Comparison of ENCODE assay signal across 2 cellular contexts in genomic region chr18:70332694-70333093, GRCh38.
TF ChIP-seq lines count a peak whose summit lies in the region.

No MANE protein-coding gene starts in this region.

TF ChIP-seq in A549, 52 proteins besides CTCF, POLR2A, EP300 and RAD21:
- peak; percentile 47 to 59 for TF ChIP-seq CEBPB (IDR thresholded peaks at IDR 0.05)
- no peak for TF ChIP-seq MAZ (IDR thresholded peaks at IDR 0.05; ENCODE audit: borderline replicate concordance, low read depth, low read length)

TF ChIP-seq in HepG2, 621 proteins besides CTCF, POLR2A, EP300 and RAD21:
- no peak for TF ChIP-seq POGZ (CRISPR knock-in tag; IDR thresholded peaks at IDR 0.05)
- peak; percentile 32; the same call in 1 of the 2 replicates for TF ChIP-seq SAP130 (CRISPR knock-in tag; IDR thresholded peaks at IDR 0.05; ENCODE audit: low read depth)
- no peak for TF ChIP-seq ATRX (CRISPR knock-in tag; IDR thresholded peaks at IDR 0.05; ENCODE audit: borderline replicate concordance)
- 0 out of 2 replicates have a peak, but pooled peaks have one; percentile 28 for TF ChIP-seq FOXA1 (IDR thresholded peaks at IDR 0.05)
- TF ChIP-seq FOXA1 (CRISPR knock-in tag; IDR thresholded peaks at IDR 0.05): peak; percentile 93
- peak; percentile 82 for TF ChIP-seq ZNF652 (CRISPR knock-in tag; IDR thresholded peaks at IDR 0.05; ENCODE audit: borderline replicate concordance, low read depth)
- TF ChIP-seq SOX13 (IDR thresholded peaks at IDR 0.05): no peak
- TF ChIP-seq SOX13 (CRISPR knock-in tag; conservative IDR thresholded peaks at IDR 0.05 in 1 of 2, IDR thresholded peaks at IDR 0.05 in 1 of 2): peak in 1 of 2 experiments; percentile 36; a peak in 1 of 4 replicates
- peak; percentile 73 for TF ChIP-seq CEBPG (CRISPR knock-in tag; IDR thresholded peaks at IDR 0.05)
- TF ChIP-seq, protein P1, sequence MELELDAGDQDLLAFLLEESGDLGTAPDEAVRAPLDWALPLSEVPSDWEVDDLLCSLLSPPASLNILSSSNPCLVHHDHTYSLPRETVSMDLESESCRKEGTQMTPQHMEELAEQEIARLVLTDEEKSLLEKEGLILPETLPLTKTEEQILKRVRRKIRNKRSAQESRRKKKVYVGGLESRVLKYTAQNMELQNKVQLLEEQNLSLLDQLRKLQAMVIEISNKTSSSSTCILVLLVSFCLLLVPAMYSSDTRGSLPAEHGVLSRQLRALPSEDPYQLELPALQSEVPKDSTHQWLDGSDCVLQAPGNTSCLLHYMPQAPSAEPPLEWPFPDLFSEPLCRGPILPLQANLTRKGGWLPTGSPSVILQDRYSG (CRISPR knock-in tag; IDR thresholded peaks at IDR 0.05): no peak
- peak; percentile 44; the same call in 1 of the 2 replicates for TF ChIP-seq FOXK1 (CRISPR knock-in tag; IDR thresholded peaks at IDR 0.05; ENCODE audit: borderline replicate concordance, low read depth)
- peak; percentile 49; the same call in 1 of the 2 replicates for TF ChIP-seq ZNF644 (CRISPR knock-in tag; IDR thresholded peaks at IDR 0.05; ENCODE audit: low read depth)
- no peak for TF ChIP-seq THYN1 (CRISPR knock-in tag; IDR thresholded peaks at IDR 0.05; ENCODE audit: borderline replicate concordance, low read depth)
- no peak for TF ChIP-seq JUNB (CRISPR knock-in tag; IDR thresholded peaks at IDR 0.05; ENCODE audit: borderline replicate concordance)
- TF ChIP-seq FOXA3 (CRISPR knock-in tag; IDR thresholded peaks at IDR 0.05): peak; percentile 91
- TF ChIP-seq RARA (CRISPR knock-in tag; IDR thresholded peaks at IDR 0.05): peak; percentile 45; the same call in 1 of the 2 replicates
- no peak for TF ChIP-seq NR2F6 (IDR thresholded peaks at IDR 0.05)
- TF ChIP-seq NR2F6 (CRISPR knock-in tag; IDR thresholded peaks at IDR 0.05): 0 out of 2 replicates have a peak, but pooled peaks have one; percentile 10
- TF ChIP-seq ZNF12 (CRISPR knock-in tag; IDR thresholded peaks at IDR 0.05): peak; percentile 66; the same call in 1 of the 2 replicates
- TF ChIP-seq TEAD3 (CRISPR knock-in tag; optimal IDR thresholded peaks at IDR 0.05; ENCODE audit: borderline replicate concordance): peak; percentile 9
- TF ChIP-seq ZBTB7A (CRISPR knock-in tag; IDR thresholded peaks at IDR 0.05): no peak
- peak; percentile 27; the same call in 1 of the 3 replicates for TF ChIP-seq MXI1 (IDR thresholded peaks at IDR 0.05; ENCODE audit: borderline replicate concordance, low read depth, low read length)
- TF ChIP-seq BCLAF1 (IDR thresholded peaks at IDR 0.05): no peak
- TF ChIP-seq CEBPB (IDR thresholded peaks at IDR 0.05; ENCODE audit: borderline replicate concordance, low read depth, low read length): peak; percentile 53; the same call in 1 of the 2 replicates
- TF ChIP-seq HMG20A (CRISPR knock-in tag; IDR thresholded peaks at IDR 0.05; ENCODE audit: borderline replicate concordance): peak; percentile 53; the same call in 1 of the 2 replicates
- no peak for TF ChIP-seq GFI1 (CRISPR knock-in tag; IDR thresholded peaks at IDR 0.05; ENCODE audit: borderline replicate concordance)
- TF ChIP-seq ZNF577 (CRISPR knock-in tag; IDR thresholded peaks at IDR 0.05; ENCODE audit: borderline replicate concordance, low read depth): no peak
- TF ChIP-seq ARID5B (CRISPR knock-in tag; IDR thresholded peaks at IDR 0.05): peak; percentile 55; the same call in 1 of the 2 replicates
- TF ChIP-seq GATAD2A (CRISPR knock-in tag; IDR thresholded peaks at IDR 0.05): peak; percentile 71
- no peak for TF ChIP-seq HNRNPLL (IDR thresholded peaks at IDR 0.05; ENCODE audit: low read depth, low read length, poor library complexity, severe bottlenecking)
- TF ChIP-seq, protein P2, sequence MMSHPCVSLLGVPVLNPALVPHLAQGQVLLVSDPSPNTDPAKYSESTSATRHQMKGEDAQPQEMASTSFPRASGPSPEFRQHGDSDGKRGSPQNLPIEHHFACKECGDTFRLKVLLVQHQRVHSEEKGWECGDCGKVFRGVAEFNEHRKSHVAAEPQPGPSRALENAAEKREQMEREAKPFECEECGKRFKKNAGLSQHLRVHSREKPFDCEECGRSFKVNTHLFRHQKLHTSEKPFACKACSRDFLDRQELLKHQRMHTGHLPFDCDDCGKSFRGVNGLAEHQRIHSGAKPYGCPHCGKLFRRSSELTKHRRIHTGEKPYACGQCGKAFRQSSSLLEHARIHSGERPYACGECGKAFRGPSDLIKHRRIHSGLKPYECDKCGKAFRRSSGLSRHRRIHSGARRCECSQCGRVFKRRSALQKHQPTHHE (CRISPR knock-in tag; IDR thresholded peaks at IDR 0.05; ENCODE audit: borderline replicate concordance): no peak
- TF ChIP-seq, protein P3, sequence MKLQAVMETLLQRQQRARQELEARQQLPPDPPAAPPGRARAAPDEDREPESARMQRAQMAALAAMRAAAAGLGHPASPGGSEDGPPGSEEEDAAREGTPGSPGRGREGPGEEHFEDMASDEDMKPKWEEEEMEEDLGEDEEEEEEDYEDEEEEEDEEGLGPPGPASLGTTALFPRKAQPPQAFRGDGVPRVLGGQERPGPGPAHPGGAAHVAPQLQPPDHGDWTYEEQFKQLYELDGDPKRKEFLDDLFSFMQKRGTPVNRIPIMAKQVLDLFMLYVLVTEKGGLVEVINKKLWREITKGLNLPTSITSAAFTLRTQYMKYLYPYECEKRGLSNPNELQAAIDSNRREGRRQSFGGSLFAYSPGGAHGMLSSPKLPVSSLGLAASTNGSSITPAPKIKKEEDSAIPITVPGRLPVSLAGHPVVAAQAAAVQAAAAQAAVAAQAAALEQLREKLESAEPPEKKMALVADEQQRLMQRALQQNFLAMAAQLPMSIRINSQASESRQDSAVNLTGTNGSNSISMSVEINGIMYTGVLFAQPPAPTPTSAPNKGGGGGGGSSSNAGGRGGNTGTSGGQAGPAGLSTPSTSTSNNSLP (IDR thresholded peaks at IDR 0.05; ENCODE audit: low read depth, low read length): peak; percentile 23; the same call in 1 of the 2 replicates
